In the genomic region with DNA sequence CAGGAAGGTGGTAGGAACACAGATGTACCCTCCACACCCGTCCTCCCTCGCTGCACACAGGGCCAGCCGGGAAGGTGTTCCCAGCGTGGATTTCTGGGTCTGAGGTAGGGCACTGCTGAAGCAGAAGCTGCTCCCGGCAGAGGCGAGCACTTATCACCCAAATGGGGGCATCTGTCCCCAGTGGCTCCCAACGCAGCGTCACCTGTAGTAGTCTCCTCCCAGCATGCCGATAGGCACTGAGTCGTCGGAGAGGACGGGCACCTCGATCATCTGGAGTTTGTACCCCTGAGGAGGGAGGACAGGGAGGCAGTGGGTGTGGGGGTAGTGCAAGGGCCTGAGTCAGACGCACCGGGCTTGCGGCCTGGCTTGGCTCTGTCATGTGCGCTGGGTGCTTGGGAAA, we compare ENCODE assay signal across 22 cellular contexts. TPM values are rescaled to one million over a fixed set of nuclear protein-coding genes. Genes with fewer than 3 reads are reported as not detected.
DNase-seq lines count a peak whose midpoint lies in the region; ATAC-seq and TF ChIP-seq lines count a peak whose summit lies in the region.
"Had no signal": no experiment of that assay in that cellular context is flagged by ENCODE, and none has a peak within 500 bp of the region (broad histone marks: within the 10 kb centered on the region; RNA-seq: fewer than 3 reads in every experiment).

No MANE protein-coding gene starts in this region.

- peak overlapping the region; percentile 25 for H3K23ac ChIP-seq in neuronal stem cell (ENCODE audit: low read depth, low read length, poor library complexity)

- H3K27me3 ChIP-seq in neuronal stem cell (ENCODE audit: control insufficient read depth in 3 of 3, insufficient read depth in 3 of 3, low read depth in 1 of 3, low read length in 3 of 3) (no peaks in the 10 kb centered on the region), PC-3 (ENCODE audit: low read length) (no peaks in the 10 kb centered on the region)
- H3K27me3 ChIP-seq: BLaER1 had no signal

- H3K9me3 ChIP-seq in neuronal stem cell (replicated peaks in 1 of 2; ENCODE audit: control insufficient read depth in 2 of 2, insufficient read depth in 1 of 2, low read depth in 1 of 2, low read length in 2 of 2): no peaks in the 10 kb centered on the region
- H3K9me3 ChIP-seq in PC-3 (ENCODE audit: low read length): no peaks in the 10 kb centered on the region
- H3K9me3 ChIP-seq: BLaER1, Caco-2 had no signal

- peaks cover 19% of the 10 kb centered on the region for H3K4me1 Mint-ChIP-seq in activated naive CD4-positive, alpha-beta T cell treated with anti-CD3 and anti-CD28 coated beads, Interleukin-2, amount 10 ng/mL, durations not matched to agents 7 days and 5 days

- ATAC-seq in PC-3: no peak
- ATAC-seq: CD8-positive, alpha-beta T cell; GM12878; GM23338; HCT116 had no signal

- H3K79me1 ChIP-seq in neuronal stem cell (ENCODE audit: low read depth, low read length): no peaks in the 10 kb centered on the region

- no peak overlapping the region for H2BK12ac ChIP-seq in neuronal stem cell (ENCODE audit: low read length)

- H3K14ac ChIP-seq in neuronal stem cell (ENCODE audit: low read length): no peak overlapping the region

- H2BK15ac ChIP-seq in neuronal stem cell (ENCODE audit: low read length): no peak overlapping the region

- H4K91ac ChIP-seq in neuronal stem cell (ENCODE audit: low read depth, low read length, poor library complexity): no peak overlapping the region

- H3K27ac ChIP-seq in neuronal stem cell (replicated peaks; ENCODE audit: low read length) (no peak overlapping the region), PC-3 (ENCODE audit: low read length) (no peak overlapping the region)
- H3K27ac ChIP-seq: 22Rv1, BLaER1, C4-2B had no signal

- peak overlapping the region; percentile 38 for H2AK5ac ChIP-seq in neuronal stem cell (ENCODE audit: low read depth, low read length)

- WGBS in neuronal stem cell (ENCODE audit: extremely low coverage in 2 of 2, insufficient read length in 2 of 2, insufficient replicate concordance in 1 of 2), 2 donors: no CpG with 5 or more reads among the region's 17 CpGs

- H3K4me3 ChIP-seq in neuronal stem cell (ENCODE audit: low read length in 2 of 2) (no peak overlapping the region), PC-3 (ENCODE audit: low read length) (no peak overlapping the region)
- H3K4me3 ChIP-seq: BLaER1, GM12878, GM23338 had no signal

- no peak overlapping the region for H3K4me3 Mint-ChIP-seq in activated naive CD4-positive, alpha-beta T cell treated with anti-CD3 and anti-CD28 coated beads, Interleukin-2, amount 10 ng/mL, durations not matched to agents 7 days and 5 days
- H3K4me3 Mint-ChIP-seq: B cell; CD4-positive, CD25-positive, alpha-beta regulatory T cell; CD8-positive, alpha-beta T cell; GM23338; H9 had no signal

- H3K18ac ChIP-seq in neuronal stem cell (ENCODE audit: low read length): peak overlapping the region; percentile 45

- CTCF ChIA-PET in activated naive CD4-positive, alpha-beta T cell treated with anti-CD3 and anti-CD28 coated beads, Interleukin-2, amount 10 ng/mL, durations not matched to agents 7 days and 5 days (lab: Charles Lee): interaction anchor here (1.0 kb wide), 1 partner anchor 8 kb away, joined by 3 read pairs; no protein-coding TSS in a partner anchor
- CTCF ChIA-PET in PC-3 (lab: Charles Lee): no interaction called here

- DNase-seq in activated naive CD4-positive, alpha-beta T cell treated with anti-CD3 and anti-CD28 coated beads, Interleukin-2, amount 10 ng/mL, durations not matched to agents 7 days and 5 days: no peak
- no peak for DNase-seq in activated naive CD4-positive, alpha-beta T cell treated with anti-CD3 and anti-CD28 coated beads, Interleukin-2, amount 50 U/mL, for 16 hours
- DNase-seq in islet precursor cell (peak; percentile 43), neuronal stem cell (ENCODE audit: low spot score) (no peak), MV-4-11 (lab: John Stamatoyannopoulos, UW) (no peak), PC-3 (no peak), NCI-H128 (lab: John Stamatoyannopoulos, UW; ENCODE audit: unreplicated experiment) (no peak)
- DNase-seq: Caco-2; CD4-positive, CD25-positive, alpha-beta regulatory T cell; DMS 273 treated with DMSO at 0.1 percent for 48 hours; DMS79; EL; GDM1; H9 had no signal

- no peak overlapping the region for H2BK5ac ChIP-seq in neuronal stem cell (ENCODE audit: low read length)

- no peaks in the 10 kb centered on the region for H4K20me1 ChIP-seq in PC-3 (ENCODE audit: low read length)
- H4K20me1 ChIP-seq: BLaER1 had no signal

- H3K27me3 Mint-ChIP-seq in activated naive CD4-positive, alpha-beta T cell treated with anti-CD3 and anti-CD28 coated beads, Interleukin-2, amount 10 ng/mL, durations not matched to agents 7 days and 5 days: no peaks in the 10 kb centered on the region
- H3K27me3 Mint-ChIP-seq: B cell; CD4-positive, CD25-positive, alpha-beta regulatory T cell had no signal

- no peak overlapping the region for H3K4ac ChIP-seq in neuronal stem cell (ENCODE audit: low read length)

- H3K9me2 ChIP-seq in PC-3 (replicated peaks; ENCODE audit: low read length): no peaks in the 10 kb centered on the region

- H2BK120ac ChIP-seq in neuronal stem cell (ENCODE audit: low read depth, low read length): no peak overlapping the region

- H3K9ac ChIP-seq in neuronal stem cell (ENCODE audit: low read depth, low read length, poor library complexity) (no peak overlapping the region), PC-3 (ENCODE audit: low read length) (no peak overlapping the region)
- H3K9ac ChIP-seq: BLaER1 had no signal

- H3K4me1 ChIP-seq in neuronal stem cell (ENCODE audit: control insufficient read depth in 2 of 2, insufficient read depth in 1 of 2, low read depth in 1 of 2, low read length in 2 of 2) (peaks cover 5 to 16% of the 10 kb centered on the region in 2 donors), PC-3 (ENCODE audit: insufficient read depth, low read length) (peaks cover 15% of the 10 kb centered on the region)

- H3K36me3 ChIP-seq in neuronal stem cell (replicated peaks in 1 of 2; ENCODE audit: control insufficient read depth in 2 of 2, insufficient read depth in 2 of 2, low read length in 2 of 2): peaks cover 4 to 19% of the 10 kb centered on the region in 2 donors
- H3K36me3 ChIP-seq in PC-3 (ENCODE audit: low read depth, low read length): no peaks in the 10 kb centered on the region

- intact Hi-C loops in PC-3 (cut with micrococcal nuclease): no loop called here

- H3K36me3 Mint-ChIP-seq in activated naive CD4-positive, alpha-beta T cell treated with anti-CD3 and anti-CD28 coated beads, Interleukin-2, amount 10 ng/mL, durations not matched to agents 7 days and 5 days: peaks cover 16% of the 10 kb centered on the region

- no peak overlapping the region for H4K8ac ChIP-seq in neuronal stem cell (ENCODE audit: low read depth, low read length)

- peak overlapping the region; percentile 52 for H3K27ac Mint-ChIP-seq in activated naive CD4-positive, alpha-beta T cell treated with anti-CD3 and anti-CD28 coated beads, Interleukin-2, amount 10 ng/mL, durations not matched to agents 7 days and 5 days
- H3K27ac Mint-ChIP-seq: B cell; CD8-positive, alpha-beta T cell; GM23338; H9 had no signal

- no TSS peak for BruUV-seq in PC-3 (replicated peaks; lab: Mats Ljungman, UMichigan)

- H2AFZ ChIP-seq in neuronal stem cell (ENCODE audit: low read length): no peak overlapping the region
- no peak overlapping the region for H2AFZ ChIP-seq in PC-3 (ENCODE audit: low read length)
- H2AFZ ChIP-seq: GM23338 had no signal

- no peak for TF ChIP-seq CTCF in PC-3 (conservative IDR thresholded peaks at IDR 0.05; ENCODE audit: low read depth, low read length)

- H3F3A ChIP-seq in PC-3 (ENCODE audit: low read length, unreplicated experiment): no peaks in the 10 kb centered on the region

- no peaks in the 10 kb centered on the region for H3K9me3 Mint-ChIP-seq in activated naive CD4-positive, alpha-beta T cell treated with anti-CD3 and anti-CD28 coated beads, Interleukin-2, amount 10 ng/mL, durations not matched to agents 7 days and 5 days
- H3K9me3 Mint-ChIP-seq: CD4-positive, CD25-positive, alpha-beta regulatory T cell; CD8-positive, alpha-beta T cell; GM23338; H9 had no signal

- H3K4me2 ChIP-seq in neuronal stem cell (ENCODE audit: insufficient read depth, low read length, poor library complexity, severe bottlenecking) (no peak overlapping the region), PC-3 (ENCODE audit: low read length) (no peak overlapping the region)
- H3K4me2 ChIP-seq: BLaER1, GM23338 had no signal

- peaks cover 11% of the 10 kb centered on the region for H3K79me2 ChIP-seq in PC-3 (ENCODE audit: low read length)

- POLR2A ChIA-PET in PC-3 (lab: Charles Lee; ENCODE audit: unreplicated experiment): no interaction called here

RNA-seq across cellular contexts. Expression of gene PYROXD2, which starts 3.0 kb away (rescaled TPM):
- 6.1 TPM for polyA plus RNA-seq in neuronal stem cell (2013, experiment 1 of 2)
- 6.9 TPM for polyA plus RNA-seq in neuronal stem cell (2013, experiment 2 of 2)
- 3.1 and 9.4 TPM in 2 replicates for total RNA-seq in PC-3 (2014; rRNA removed)

RNA-seq across cellular contexts. Expression of gene HPS1, which starts 28.8 kb away (rescaled TPM):
- 34.3 TPM for polyA plus RNA-seq in neuronal stem cell (2013, experiment 1 of 2)
- 34.4 TPM for polyA plus RNA-seq in neuronal stem cell (2013, experiment 2 of 2)
- total RNA-seq in PC-3 (2014; rRNA removed): 19.1 and 20.6 TPM in 2 replicates
